Comparison of ENCODE assay signal across 32 cellular contexts in the genomic region with DNA sequence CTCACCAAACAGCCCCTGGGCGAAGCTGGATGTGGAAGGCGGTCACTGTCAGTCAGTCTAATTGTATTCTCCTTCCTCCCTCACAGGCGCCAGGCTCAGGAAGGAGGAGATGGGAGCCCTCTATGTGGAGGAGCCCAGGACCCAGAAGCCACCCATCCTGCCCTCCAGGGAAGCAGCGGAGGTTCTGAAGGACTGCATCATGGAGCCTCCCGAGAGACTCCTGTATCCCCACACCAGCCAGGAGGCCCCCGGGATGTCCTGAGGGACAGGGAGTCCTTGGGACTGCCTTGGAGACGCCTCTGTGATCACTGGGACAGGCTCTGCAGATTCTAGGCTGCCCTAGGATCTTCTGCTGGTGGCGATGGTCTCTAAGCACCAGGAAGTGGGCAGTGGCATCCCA. TPM values are rescaled to one million over a fixed set of nuclear protein-coding genes. Genes with fewer than 3 reads are reported as not detected.
A peak's percentile ranks its signal among the peaks of the same experiment; 100 is the strongest.
DNase-seq lines count a peak whose midpoint lies in the region; ATAC-seq and FAIRE-seq lines count a peak whose summit lies in the region.
"Had no signal": no experiment of that assay in that cellular context is flagged by ENCODE, and none has a peak within 500 bp of the region (broad histone marks: within the 10 kb centered on the region; RNA-seq: fewer than 3 reads in every experiment).

No MANE protein-coding gene starts in this region.

- POLR2A ChIA-PET in activated CD4-positive, alpha-beta T cell treated with anti-CD3 and anti-CD28 coated beads for 36 hours (lab: Charles Lee), result no interaction called here
- POLR2A ChIA-PET in T-cell (lab: Charles Lee), result no interaction called here

- no peaks in the 10 kb centered on the region; a peak in 1 of 22 replicates for H3K27me3 ChIP-seq in BLaER1 treated with 17β-estradiol and CSF1 and Interleukin-3, amounts not matched to agents 10 nM and 100 nM
- H3K27me3 ChIP-seq in effector memory CD4-positive, alpha-beta T cell (replicated peaks; ENCODE audit: control insufficient read depth, insufficient read depth, low read length, poor library complexity, severe bottlenecking), result no peaks in the 10 kb centered on the region
- H3K27me3 ChIP-seq: esophagus squamous epithelium, foreskin keratinocyte, Peyer's patch, right atrium auricular region had no signal

- H3K4me3 Mint-ChIP-seq in activated CD4-positive, alpha-beta T cell treated with anti-CD3 and anti-CD28 coated beads for 36 hours, result no peak overlapping the region
- peak overlapping the region in 1 of 3 donors; percentile 61 for H3K4me3 Mint-ChIP-seq in T-cell
- H3K4me3 Mint-ChIP-seq: activated B cell treated with CpG ODN at 0.5 μM for 24 hours; activated T-cell treated with anti-CD3 and anti-CD28 coated beads, Interleukin-2, amount 50 U/mL, for 4 hours; dendritic cell treated with granulocyte-macrophage colony-stimulating factor and Interleukin-4, amounts not matched to agents 40 ng/mL and 50 ng/mL, for 4 days had no signal

- no peak for ATAC-seq in activated CD4-positive, alpha-beta T cell treated with anti-CD3 and anti-CD28 coated beads for 36 hours
- ATAC-seq in T-cell (replicated peaks in 1 of 4) (no peak), HG03196 (IDR thresholded peaks at IDR 0.05; ENCODE audit: unreplicated experiment) (no peak)
- ATAC-seq: activated T-cell treated with anti-CD3 and anti-CD28 coated beads, Interleukin-2, amount 50 U/mL, for 4 hours; foreskin keratinocyte had no signal

- H3K4me2 ChIP-seq in BLaER1 treated with 17β-estradiol and CSF1 and Interleukin-3, amounts not matched to agents 10 nM and 100 nM, result peak overlapping the region; percentile 70 to 99 (median 97); a peak in 21 of 22 replicates
- H3K4me2 ChIP-seq: smooth muscle cell had no signal

- peak overlapping the region; percentile 89 for H3K27ac Mint-ChIP-seq in activated CD4-positive, alpha-beta T cell treated with anti-CD3 and anti-CD28 coated beads for 36 hours
- H3K27ac Mint-ChIP-seq in T-cell, result peak overlapping the region; percentile 99
- H3K27ac Mint-ChIP-seq: activated B cell treated with CpG ODN at 0.5 μM for 24 hours; dendritic cell treated with granulocyte-macrophage colony-stimulating factor and Interleukin-4, amounts not matched to agents 40 ng/mL and 50 ng/mL, for 4 days had no signal

- intact Hi-C loops in activated CD4-positive, alpha-beta T cell treated with anti-CD3 and anti-CD28 coated beads for 36 hours (cut with DNase I, micrococcal nuclease), result no loop called here

- peak overlapping the region in 2 of 11 experiments; percentile 24 to 71; a peak in 3 of 22 replicates for H3K9ac ChIP-seq in BLaER1 treated with 17β-estradiol and CSF1 and Interleukin-3, amounts not matched to agents 10 nM and 100 nM

- peaks cover 4 to 47% (median 29%) of the 10 kb centered on the region in 11 experiments; a peak in 19 of 22 replicates for H3K36me3 ChIP-seq in BLaER1 treated with 17β-estradiol and CSF1 and Interleukin-3, amounts not matched to agents 10 nM and 100 nM
- peaks cover 27% of the 10 kb centered on the region for H3K36me3 ChIP-seq in effector memory CD4-positive, alpha-beta T cell (ENCODE audit: control insufficient read depth, insufficient read depth, low read length)

- H3K27me3 Mint-ChIP-seq in activated CD4-positive, alpha-beta T cell treated with anti-CD3 and anti-CD28 coated beads for 36 hours, result no peaks in the 10 kb centered on the region
- H3K27me3 Mint-ChIP-seq in T-cell, result no peaks in the 10 kb centered on the region
- H3K27me3 Mint-ChIP-seq: activated B cell treated with CpG ODN at 0.5 μM for 24 hours; central memory CD8-positive, alpha-beta T cell; dendritic cell treated with granulocyte-macrophage colony-stimulating factor and Interleukin-4, amounts not matched to agents 40 ng/mL and 50 ng/mL, for 4 days had no signal

- H3K36me3 Mint-ChIP-seq in activated CD4-positive, alpha-beta T cell treated with anti-CD3 and anti-CD28 coated beads for 36 hours (ENCODE audit: low read depth), result peaks cover 31% of the 10 kb centered on the region
- peaks cover 30% of the 10 kb centered on the region for H3K36me3 Mint-ChIP-seq in T-cell

- DNase-seq in activated CD4-positive, alpha-beta T cell treated with anti-CD3 and anti-CD28 coated beads for 36 hours, result no peak
- no peak for DNase-seq in activated CD4-positive, alpha-beta T cell treated with anti-CD3 and anti-CD28 coated beads for 48 hours
- DNase-seq in T-cell (peak in 1 of 34 experiments; percentile 22), RCC 7860 (ENCODE audit: low spot score) (no peak), hypothalamus (lab: John Stamatoyannopoulos, UW) (no peak)
- DNase-seq in effector memory CD4-positive, alpha-beta T cell, result no peak
- DNase-seq: activated B cell treated with CpG ODN at 0.5 μM for 24 hours; activated CD8-positive, alpha-beta memory T cell treated with anti-CD3 and anti-CD28 coated beads for 24 hours; activated T-cell treated with anti-CD3 and anti-CD28 coated beads, Interleukin-2, amount 50 U/mL, for 4 hours; DMS 273 treated with DMSO at 0.1 percent for 48 hours; EL; esophagus squamous epithelium; foreskin keratinocyte; left ventricle myocardium inferior; mesendoderm; NCI-H1048; NCI-H1694 treated with DMSO at 0.1 percent for 48 hours; NCI-H82; SIG-M5; stimulated activated naive CD4-positive, alpha-beta T cell treated with Interleukin-2 at 50 U/mL for 16 hours had no signal

- peaks cover 58% of the 10 kb centered on the region for H3K4me1 Mint-ChIP-seq in activated CD4-positive, alpha-beta T cell treated with anti-CD3 and anti-CD28 coated beads for 36 hours
- peaks cover 68 to 84% (median 81%) of the 10 kb centered on the region in 3 donors for H3K4me1 Mint-ChIP-seq in T-cell

- H3K9me3 ChIP-seq in BLaER1 treated with 17β-estradiol and CSF1 and Interleukin-3, amounts not matched to agents 10 nM and 100 nM (replicated peaks in 1 of 11), result no peaks in the 10 kb centered on the region; a peak in 1 of 22 replicates
- H3K9me3 ChIP-seq in effector memory CD4-positive, alpha-beta T cell (ENCODE audit: control insufficient read depth, low read length), result no peaks in the 10 kb centered on the region
- H3K9me3 ChIP-seq: esophagus squamous epithelium, left ventricle myocardium inferior, Peyer's patch, right atrium auricular region had no signal

- H4K20me1 ChIP-seq in BLaER1 treated with 17β-estradiol and CSF1 and Interleukin-3, amounts not matched to agents 10 nM and 100 nM, result no peaks in the 10 kb centered on the region

- peak overlapping the region in 7 of 11 experiments; percentile 32 to 88 (median 85); a peak in 13 of 22 replicates for H3K27ac ChIP-seq in BLaER1 treated with 17β-estradiol and CSF1 and Interleukin-3, amounts not matched to agents 10 nM and 100 nM
- peak overlapping the region; percentile 77 for H3K27ac ChIP-seq in effector memory CD4-positive, alpha-beta T cell (ENCODE audit: insufficient read depth, low read length, poor library complexity, severe bottlenecking)
- H3K27ac ChIP-seq: esophagus squamous epithelium, foreskin keratinocyte, left ventricle myocardium inferior, right atrium auricular region had no signal

- no peak for FAIRE-seq in RCC 7860 (lab: Jason Lieb, UNC)
- FAIRE-seq: endometrium, GM18507, GM19239, H1, keratinocyte had no signal

- CTCF ChIA-PET in activated CD4-positive, alpha-beta T cell treated with anti-CD3 and anti-CD28 coated beads for 36 hours (lab: Charles Lee), result no interaction called here
- CTCF ChIA-PET in T-cell (lab: Charles Lee), result no interaction called here

- H3K4me1 ChIP-seq in BLaER1 treated with 17β-estradiol and CSF1 and Interleukin-3, amounts not matched to agents 10 nM and 100 nM, result peaks cover 37 to 75% (median 68%) of the 10 kb centered on the region in 10 experiments
- peaks cover 64% of the 10 kb centered on the region for H3K4me1 ChIP-seq in effector memory CD4-positive, alpha-beta T cell (ENCODE audit: control insufficient read depth, insufficient read depth, low read length, poor library complexity, severe bottlenecking)
- H3K4me1 ChIP-seq: foreskin keratinocyte, right atrium auricular region had no signal

- no peak overlapping the region; a peak in 1 of 20 replicates for H3K4me3 ChIP-seq in BLaER1 treated with 17β-estradiol and CSF1 and Interleukin-3, amounts not matched to agents 10 nM and 100 nM
- H3K4me3 ChIP-seq in effector memory CD4-positive, alpha-beta T cell (ENCODE audit: insufficient read depth, low read depth, low read length, poor library complexity, severe bottlenecking), result no peak overlapping the region
- H3K4me3 ChIP-seq: esophagus squamous epithelium, left ventricle myocardium inferior, Peyer's patch, right atrium auricular region, smooth muscle cell had no signal

- H3K9me3 Mint-ChIP-seq in activated CD4-positive, alpha-beta T cell treated with anti-CD3 and anti-CD28 coated beads for 36 hours (ENCODE audit: low read depth), result no peaks in the 10 kb centered on the region
- H3K9me3 Mint-ChIP-seq in T-cell, result no peaks in the 10 kb centered on the region
- H3K9me3 Mint-ChIP-seq: activated B cell treated with CpG ODN at 0.5 μM for 24 hours; activated T-cell treated with anti-CD3 and anti-CD28 coated beads, Interleukin-2, amount 50 U/mL, for 4 hours; central memory CD8-positive, alpha-beta T cell; dendritic cell treated with granulocyte-macrophage colony-stimulating factor and Interleukin-4, amounts not matched to agents 40 ng/mL and 50 ng/mL, for 4 days had no signal

RNA-seq across cellular contexts. Expression of a gene that starts 9.7 kb away (rescaled TPM):
- 10 to 100 TPM; 33.9 to 41.3 TPM for total RNA-seq in activated CD4-positive, alpha-beta T cell treated with anti-CD3 and anti-CD28 coated beads for 36 hours
- total RNA-seq in T-cell, result 10 to 100 TPM; 48.5 to 79.4 (median 63.9) TPM

RNA-seq across cellular contexts. Expression of a gene that starts 25.8 kb away (rescaled TPM):
- 10 to 100 TPM; 17.6 to 18.3 TPM for total RNA-seq in activated CD4-positive, alpha-beta T cell treated with anti-CD3 and anti-CD28 coated beads for 36 hours
- total RNA-seq in T-cell, result 10 to 100 TPM; 49.3 to 72.0 (median 63.8) TPM
